19 cellular contexts compared by ENCODE assay signal in the genomic region with DNA sequence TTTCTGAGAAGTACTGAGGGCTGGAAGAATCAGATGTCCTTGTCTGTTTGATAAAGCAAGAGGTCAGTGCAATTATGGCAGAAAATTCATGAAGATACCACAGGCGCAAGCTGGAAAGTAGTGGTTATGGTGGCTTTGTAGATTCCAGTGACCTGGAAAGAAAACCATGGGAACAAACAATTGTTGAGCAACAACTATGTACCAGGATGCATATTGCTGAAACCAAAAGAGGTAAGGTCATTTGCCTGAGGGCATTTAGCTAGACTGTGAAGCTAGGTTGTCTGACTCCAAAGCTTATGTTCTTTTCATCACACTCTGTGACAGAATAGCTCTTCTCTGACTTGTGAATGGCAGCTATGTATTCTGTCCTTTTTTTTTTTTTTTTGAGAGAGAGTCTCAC.
A peak's percentile ranks its signal among the peaks of the same experiment; 100 is the strongest.
DNase-seq lines count a peak whose midpoint lies in the region; ATAC-seq, FAIRE-seq and TF ChIP-seq lines count a peak whose summit lies in the region.
"Had no signal": no experiment of that assay in that cellular context is flagged by ENCODE, and none has a peak within 500 bp of the region (broad histone marks: within the 10 kb centered on the region; RNA-seq: fewer than 3 reads in every experiment).

No MANE protein-coding gene starts in this region.

- no peaks in the 10 kb centered on the region for H3K36me3 Mint-ChIP-seq in endodermal cell (ENCODE audit: low read depth)

- no peak overlapping the region for H3K4me3 Mint-ChIP-seq in endodermal cell
- H3K4me3 Mint-ChIP-seq: CD8-positive, alpha-beta memory T cell had no signal

- H3K4me1 Mint-ChIP-seq in endodermal cell = peaks cover 4% of the 10 kb centered on the region

- 92 to 100% methylated on average over 1 of the region's 1 CpG for WGBS in endodermal cell (ENCODE audit: insufficient coverage in 1 of 2, insufficient read length in 1 of 2), 2 experiments
- whole genome bisulfite sequencing in tibial nerve, 2 donors = 89 to 93% methylated on average over 1 of the region's 1 CpG

- H3K4me1 ChIP-seq in endodermal cell (ENCODE audit: control insufficient read depth, insufficient read depth, low read length) (no peaks in the 10 kb centered on the region), tibial nerve (no peaks in the 10 kb centered on the region)
- H3K4me1 ChIP-seq: HAP-1 had no signal

- H3K9me3 ChIP-seq in endodermal cell (ENCODE audit: control insufficient read depth, low read length) (no peaks in the 10 kb centered on the region), tibial nerve (peaks cover 0 to 7% (median 0%) of the 10 kb centered on the region in 4 donors)
- H3K9me3 ChIP-seq: HAP-1, MG63 had no signal

- in situ Hi-C loops in Caki2 (cut with HindIII; ENCODE audit: low pct_unique_long_range_greater_than_20kb, low sequenced_read_pairs) = no loop called here

- H3K9me3 Mint-ChIP-seq in endodermal cell = peaks cover 18% of the 10 kb centered on the region

- TF ChIP-seq EP300 in tibial nerve (IDR thresholded peaks at IDR 0.05) = no peak

- H3K36me3 ChIP-seq in bronchial epithelial cell (ENCODE audit: control insufficient read depth, insufficient read depth, low read length) (no peaks in the 10 kb centered on the region), endodermal cell (ENCODE audit: control insufficient read depth, insufficient read depth, low read length) (no peaks in the 10 kb centered on the region), tibial nerve (no peaks in the 10 kb centered on the region)
- H3K36me3 ChIP-seq: BLaER1 treated with 17β-estradiol and CSF1 and Interleukin-3, amounts not matched to agents 10 nM and 100 nM; HAP-1; MG63 had no signal

- H3K27ac ChIP-seq in endodermal cell (ENCODE audit: low read depth, low read length) (no peak overlapping the region), tibial nerve (no peak overlapping the region)
- H3K27ac ChIP-seq: SK-N-MC had no signal

- H3K27me3 Mint-ChIP-seq in endodermal cell (ENCODE audit: insufficient read depth) = no peaks in the 10 kb centered on the region
- H3K27me3 Mint-ChIP-seq: CD8-positive, alpha-beta memory T cell had no signal

- TF ChIP-seq CTCF in bronchial epithelial cell (IDR thresholded peaks at IDR 0.05; ENCODE audit: insufficient read depth, low read length, severe bottlenecking) (no peak), endodermal cell (conservative IDR thresholded peaks at IDR 0.05) (no peak), tibial nerve (IDR thresholded peaks at IDR 0.05) (no peak)

- DNase-seq in Caki2 (ENCODE audit: low read depth) (peak; percentile 30), M059J (ENCODE audit: low read depth) (peak; percentile 99), bronchial epithelial cell (ENCODE audit: low read depth) (peak; percentile 35), left lobe of liver (ENCODE audit: low spot score) (no peak), endodermal cell (no peak), HT-29 (ENCODE audit: low spot score) (no peak), tibial nerve (ENCODE audit: low spot score in 2 of 2) (no peak)
- DNase-seq: CD8-positive, alpha-beta memory T cell; DMS79; IMR-90; MG63; NCI-H1092; NCI-H1436 treated with DMSO at 0.1 percent for 48 hours; NCI-H2081; NCI-H748 treated with DMSO at 0.1 percent for 48 hours had no signal

- no peak overlapping the region for H3K4me3 ChIP-seq in bronchial epithelial cell (ENCODE audit: low read depth, low read length)
- no peak overlapping the region for H3K4me3 ChIP-seq in endodermal cell (ENCODE audit: low read length)
- H3K4me3 ChIP-seq in tibial nerve = no peak overlapping the region
- H3K4me3 ChIP-seq: BLaER1 treated with 17β-estradiol and CSF1 and Interleukin-3, amounts not matched to agents 10 nM and 100 nM; HAP-1; MG63; SK-N-MC had no signal

- H3K27me3 ChIP-seq in bronchial epithelial cell (ENCODE audit: control insufficient read depth, insufficient read depth, low read length) (no peaks in the 10 kb centered on the region), endodermal cell (ENCODE audit: control insufficient read depth, insufficient read depth, low read length, poor library complexity, severe bottlenecking) (no peaks in the 10 kb centered on the region), tibial nerve (no peaks in the 10 kb centered on the region)
- H3K27me3 ChIP-seq: BLaER1 treated with 17β-estradiol and CSF1 and Interleukin-3, amounts not matched to agents 10 nM and 100 nM; MG63 had no signal

- TF ChIP-seq POLR2A in tibial nerve (IDR thresholded peaks at IDR 0.05) = no peak

- ATAC-seq in left lobe of liver = peak; percentile 95
- ATAC-seq: Right ventricle myocardium inferior had no signal

- no peak overlapping the region for H3K9ac ChIP-seq in endodermal cell (ENCODE audit: extremely low read depth, low read length, poor library complexity, severe bottlenecking)
- H3K9ac ChIP-seq: BLaER1 treated with 17β-estradiol and CSF1 and Interleukin-3, amounts not matched to agents 10 nM and 100 nM had no signal

- FAIRE-seq in bronchial epithelial cell (lab: Jason Lieb, UNC) = no peak

- H3K27ac Mint-ChIP-seq in endodermal cell = no peak overlapping the region

Comparison
In these comparisons a context has a peak if more than half of its experiments do, and no peak if none do; other contexts are left out.
1. DNase-seq: peak in Caki2 (single experiment), M059J (single experiment) and bronchial epithelial cell (single experiment); none in left lobe of liver (single experiment), endodermal cell (single experiment), HT-29 (single experiment) and tibial nerve (0 of 2).